In genomic region chr3:180564676-180565075, GRCh38 we compare ENCODE assay signal across 32 cellular contexts.
"Had no signal": no experiment of that assay in that cellular context is flagged by ENCODE, and none has a peak within 500 bp of the region (broad histone marks: within the 10 kb centered on the region; RNA-seq: fewer than 3 reads in every experiment).

No MANE protein-coding gene starts in this region.

- H3K27ac ChIP-seq: ascending aorta, body of pancreas, brain microvascular endothelial cell, breast epithelium, cardiac muscle cell had no signal

- H3K4me1 ChIP-seq: ascending aorta, body of pancreas, breast epithelium had no signal

- H3K4me3 ChIP-seq: ascending aorta, body of pancreas, breast epithelium, cardiac muscle cell had no signal

- H3K27me3 ChIP-seq: ascending aorta, body of pancreas, brain microvascular endothelial cell, breast epithelium, cardiac muscle cell had no signal

- H3K36me3 ChIP-seq: ascending aorta, brain microvascular endothelial cell, breast epithelium, cardiac muscle cell had no signal

- ATAC-seq: activated naive CD4-positive, alpha-beta T cell treated with anti-CD3 and anti-CD28 coated beads, Interleukin-2, amount 50 U/mL, for 72 hours; activated naive CD8-positive, alpha-beta T cell treated with anti-CD3 and anti-CD28 coated beads, Interleukin-2, amount 50 U/mL, for 24 hours; activated T-cell treated with anti-CD3 and anti-CD28 coated beads, Interleukin-2, amount 50 U/mL, for 4 hours; activated T-cell treated with anti-CD3 and anti-CD28 coated beads, Interleukin-2, amount 50 U/mL, for 72 hours; activated T-helper 17 cell treated with anti-CD3 and anti-CD28 coated beads, Interleukin-2, amount 50 U/mL, for 72 hours; body of pancreas had no signal

- H3K9me3 ChIP-seq: ascending aorta, body of pancreas had no signal

- DNase-seq: activated effector memory CD4-positive, alpha-beta T cell treated with anti-CD3 and anti-CD28 coated beads, Interleukin-2, amount 50 U/mL, for 16 hours; activated effector memory CD4-positive, alpha-beta T cell treated with Interleukin-2 at 50 U/mL for 16 hours; activated gamma-delta T cell; activated gamma-delta T cell treated with Interleukin-2 at 50 U/mL for 16 hours; activated naive CD4-positive, alpha-beta T cell; activated naive CD4-positive, alpha-beta T cell treated with anti-CD3 and anti-CD28 coated beads for 36 hours; activated naive CD4-positive, alpha-beta T cell treated with anti-CD3 and anti-CD28 coated beads, Interleukin-2, amount 10 ng/mL, durations not matched to agents 7 days and 5 days; activated naive CD4-positive, alpha-beta T cell treated with anti-CD3 and anti-CD28 coated beads, Interleukin-2, amount 50 U/mL, for 16 hours; activated naive CD4-positive, alpha-beta T cell treated with Interleukin-2 at 50 U/mL for 16 hours; activated naive CD8-positive, alpha-beta T cell treated with anti-CD3 and anti-CD28 coated beads for 36 hours; activated naive CD8-positive, alpha-beta T cell treated with anti-CD3 and anti-CD28 coated beads, Interleukin-2, amount 10 ng/mL, durations not matched to agents 7 days and 5 days; activated naive CD8-positive, alpha-beta T cell treated with anti-CD3 and anti-CD28 coated beads, Interleukin-2, amount 50 U/mL, for 24 hours; activated T-cell treated with anti-CD3 and anti-CD28 coated beads for 4 hours; activated T-cell treated with anti-CD3 and anti-CD28 coated beads, Interleukin-2, amount 50 U/mL, for 1 hour; activated T-cell treated with anti-CD3 and anti-CD28 coated beads, Interleukin-2, amount 50 U/mL, for 24 hours; activated T-cell treated with anti-CD3 and anti-CD28 coated beads, Interleukin-2, amount 50 U/mL, for 4 hours; activated T-cell treated with anti-CD3 and anti-CD28 coated beads, Interleukin-2, amount 50 U/mL, for 48 hours; activated T-cell treated with anti-CD3 and anti-CD28 coated beads, Interleukin-2, amount 50 U/mL, for 72 hours; amniotic stem cell; amygdala; anterior cingulate cortex; aorta; body of pancreas; brain microvascular endothelial cell; caudate nucleus; central memory CD4-positive, alpha-beta T cell; cerebellar nuclear complex had no signal
